Comparison of ENCODE assay signal across 9 cellular contexts in the genomic region with DNA sequence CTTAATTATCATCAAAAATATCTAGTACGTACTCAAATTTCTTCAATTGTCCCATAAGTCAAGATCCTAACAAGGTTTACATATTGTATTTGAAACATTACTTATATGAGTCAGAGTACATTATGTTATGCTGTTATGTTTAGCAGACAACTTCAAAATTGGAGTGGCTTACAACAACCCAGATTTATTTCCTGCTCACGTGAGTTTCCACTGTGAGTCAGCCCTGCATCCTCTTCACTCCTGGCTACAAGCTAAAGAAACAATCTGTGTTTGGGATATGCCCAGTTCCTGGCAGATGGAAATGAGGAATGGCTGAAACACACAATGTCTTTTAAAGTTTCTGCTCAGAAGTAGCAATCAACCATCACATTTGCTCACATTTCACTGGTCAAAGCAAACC. TPM values are rescaled to one million over a fixed set of nuclear protein-coding genes. Genes with fewer than 3 reads are reported as not detected.
DNase-seq lines count a peak whose midpoint lies in the region; ATAC-seq and TF ChIP-seq lines count a peak whose summit lies in the region.
"Had no signal": no experiment of that assay in that cellular context is flagged by ENCODE, and none has a peak within 500 bp of the region (broad histone marks: within the 10 kb centered on the region; RNA-seq: fewer than 3 reads in every experiment).

No MANE protein-coding gene starts in this region.

- peak; percentile 87 for ATAC-seq in left ventricle myocardium superior
- no peak for ATAC-seq in natural killer cell

- H3K27me3 Mint-ChIP-seq in natural killer cell (ENCODE audit: low read depth in 2 of 2) (peaks cover under 1 to 28% of the 10 kb centered on the region in 2 donors), progenitor cell of endocrine pancreas (no peaks in the 10 kb centered on the region)

- no peak for TF ChIP-seq POLR2A in thyroid gland (IDR thresholded peaks at IDR 0.05)

- H3K9me3 Mint-ChIP-seq in natural killer cell (no peaks in the 10 kb centered on the region), progenitor cell of endocrine pancreas (ENCODE audit: low read depth) (peaks cover 4% of the 10 kb centered on the region)

- peak; percentile 85 for DNase-seq in HFF-Myc (ENCODE audit: extremely low read depth, low read depth)
- DNase-seq in astrocyte of the hippocampus (ENCODE audit: low read depth, low spot score): peak; percentile 68
- no peak for DNase-seq in left ventricle myocardium superior
- peak; percentile 22 to 35 for DNase-seq in thyroid gland
- no peak for DNase-seq in cortex of kidney (lab: John Stamatoyannopoulos, UW)
- no peak for DNase-seq in natural killer cell
- DNase-seq in progenitor cell of endocrine pancreas (ENCODE audit: low spot score, unreplicated experiment): no peak
- DNase-seq: activated CD4-positive, alpha-beta T cell treated with anti-CD3 and anti-CD28 coated beads, Interleukin-2, amount 50 U/mL, for 4 hours; central memory CD4-positive, alpha-beta T cell had no signal

- WGBS in thyroid gland, 2 donors: 45 to 62% methylated on average over 2 of the region's 2 CpGs

- H3K4me1 Mint-ChIP-seq in natural killer cell (no peaks in the 10 kb centered on the region), progenitor cell of endocrine pancreas (ENCODE audit: low read depth) (peaks cover 1% of the 10 kb centered on the region)

- H3K4me3 Mint-ChIP-seq in natural killer cell: no peak overlapping the region
- no peak overlapping the region for H3K4me3 Mint-ChIP-seq in progenitor cell of endocrine pancreas (ENCODE audit: low read depth)

- H3K27me3 ChIP-seq in thyroid gland: no peaks in the 10 kb centered on the region

- intact Hi-C loops in left ventricle myocardium superior (cut with micrococcal nuclease) (no loop called here), thyroid gland (cut with DNase I) (no loop called here), natural killer cell (cut with micrococcal nuclease) (no loop called here)

- no peaks in the 10 kb centered on the region for H3K36me3 ChIP-seq in thyroid gland

- H3K4me3 ChIP-seq in HFF-Myc (replicated peaks; ENCODE audit: low read depth, low read length) (no peak overlapping the region), thyroid gland (replicated peaks in 1 of 3) (no peak overlapping the region)

- peaks cover 16 to 32% of the 10 kb centered on the region in 2 donors for H3K4me1 ChIP-seq in thyroid gland

- H3K27ac ChIP-seq in thyroid gland: no peak overlapping the region

- H3K36me3 Mint-ChIP-seq in natural killer cell: no peaks in the 10 kb centered on the region
- H3K36me3 Mint-ChIP-seq in progenitor cell of endocrine pancreas (ENCODE audit: insufficient read depth): no peaks in the 10 kb centered on the region

- H3K27ac Mint-ChIP-seq in natural killer cell (no peak overlapping the region), progenitor cell of endocrine pancreas (no peak overlapping the region)

- no peak for TF ChIP-seq CTCF in HFF-Myc (IDR thresholded peaks at IDR 0.05; ENCODE audit: low read depth, low read length, missing control alignments)
- no peak for TF ChIP-seq CTCF in thyroid gland (IDR thresholded peaks at IDR 0.05)
- TF ChIP-seq CTCF in natural killer cell (IDR thresholded peaks at IDR 0.05): no peak
- no peak for TF ChIP-seq CTCF in progenitor cell of endocrine pancreas (IDR thresholded peaks at IDR 0.05; ENCODE audit: unreplicated experiment)

- H3K9me3 ChIP-seq in thyroid gland: no peaks in the 10 kb centered on the region

RNA-seq across cellular contexts. Expression of a gene that starts 31.5 kb away (rescaled TPM):
- total RNA-seq in left ventricle myocardium superior (62.7 TPM), thyroid gland (10 to 100 TPM; 51.1 to 93.8 (median 63.6) TPM), natural killer cell (1 to 10 TPM in 2 of 3 donors, under 1 TPM in 1; 0.82 to 4.2 (median 1.1) TPM), progenitor cell of endocrine pancreas (29.8 and 33.8 TPM in 2 replicates)

Comparison
In these comparisons a context has a peak if more than half of its experiments do, and no peak if none do; other contexts are left out.
1. DNase-seq: peak in HFF-Myc (single experiment), astrocyte of the hippocampus (single experiment) and thyroid gland (2 of 2); none in left ventricle myocardium superior (single experiment), cortex of kidney (single experiment), natural killer cell (single experiment) and progenitor cell of endocrine pancreas (single experiment).